ENCODE assay signal across 8 cellular contexts in the genomic region with DNA sequence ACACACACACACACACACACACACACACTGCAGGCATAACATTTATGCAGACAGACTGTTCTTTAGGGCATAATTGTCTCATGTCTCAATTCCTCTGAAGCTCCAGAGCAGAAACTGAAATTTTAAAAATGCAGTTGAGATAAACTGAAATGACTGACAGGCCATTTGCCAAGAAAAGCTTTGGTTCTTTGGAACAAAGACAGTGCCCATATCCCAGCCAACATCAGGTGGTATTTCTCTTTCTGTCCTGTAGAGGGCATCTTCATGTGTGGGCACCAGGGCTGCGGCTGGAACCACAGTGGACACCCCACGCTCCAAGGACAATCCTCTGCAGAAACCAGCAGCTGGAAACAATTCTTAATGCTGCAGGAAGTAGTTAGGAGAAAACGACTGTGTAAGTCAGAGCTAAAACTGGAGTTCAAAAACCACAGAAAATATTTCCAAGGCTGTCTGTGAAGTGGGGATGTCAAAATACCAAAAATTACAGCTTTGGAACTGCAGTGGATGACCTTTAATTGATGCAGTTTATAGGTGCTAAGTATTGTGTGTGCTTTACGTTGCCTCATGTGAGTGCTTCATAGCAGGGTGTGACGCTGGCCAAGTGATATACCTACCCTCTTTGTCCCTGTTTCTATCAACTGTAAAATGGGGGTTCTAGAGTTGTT. TPM values are rescaled to one million over a fixed set of nuclear protein-coding genes. Genes with fewer than 3 reads are reported as not detected.
DNase-seq lines count a peak whose midpoint lies in the region; ATAC-seq, FAIRE-seq and TF ChIP-seq lines count a peak whose summit lies in the region.

No MANE protein-coding gene starts in this region.

- WGBS in A549 (ENCODE audit: missing lambda C conversion rate): 35% methylated on average over 5 of the region's 5 CpGs

- peak; percentile 43 to 61 for DNase-seq in A549 (ENCODE audit: low read depth in 1 of 2, low spot score in 1 of 2)
- DNase-seq in GM04504 (ENCODE audit: low read depth): peak; percentile 88
- DNase-seq in NCI-H748 (lab: John Stamatoyannopoulos, UW; ENCODE audit: unreplicated experiment): peak; percentile 58
- peak; percentile 45 for DNase-seq in dedifferentiated amniotic fluid mesenchymal stem cell (ENCODE audit: extremely low spot score)
- DNase-seq in osteoblast (ENCODE audit: insufficient read length, low spot score, missing footprints): peak; percentile 95
- DNase-seq in stimulated activated CD4-positive, alpha-beta T cell treated with anti-CD3 and anti-CD28 coated beads, Interleukin-2, amount 100 ng/mL, for 24 hours: no peak
- no peak for DNase-seq in activated naive CD4-positive, alpha-beta T cell treated with anti-CD3 and anti-CD28 coated beads, Interleukin-2, amount 10 ng/mL, durations not matched to agents 7 days and 5 days
- no peak for DNase-seq in activated T-cell treated with anti-CD3 and anti-CD28 coated beads, Interleukin-2, amount 50 U/mL, for 48 hours

- H3K36me3 Mint-ChIP-seq in activated naive CD4-positive, alpha-beta T cell treated with anti-CD3 and anti-CD28 coated beads, Interleukin-2, amount 10 ng/mL, durations not matched to agents 7 days and 5 days: peaks cover 58% of the 10 kb centered on the region

- TF ChIP-seq CTCF in A549 (IDR thresholded peaks at IDR 0.05) (peak; percentile 34), osteoblast (IDR thresholded peaks at IDR 0.05; ENCODE audit: extremely low read depth, low read depth, low read length) (peak; percentile 81)

- H3K27ac ChIP-seq in A549 (no peak overlapping the region), osteoblast (ENCODE audit: low read depth, low read length) (peak overlapping the region; percentile 65)

- H3K9me3 ChIP-seq in A549 (peaks cover 7% of the 10 kb centered on the region; the same call in 2 of the 3 replicates), osteoblast (ENCODE audit: low read depth, low read length) (no peaks in the 10 kb centered on the region)

- no peaks in the 10 kb centered on the region for H4K20me1 ChIP-seq in osteoblast (ENCODE audit: insufficient read depth, low read length)

- H3K9me3 Mint-ChIP-seq in activated naive CD4-positive, alpha-beta T cell treated with anti-CD3 and anti-CD28 coated beads, Interleukin-2, amount 10 ng/mL, durations not matched to agents 7 days and 5 days: peaks cover 50% of the 10 kb centered on the region

- no peak overlapping the region for H3K4me3 Mint-ChIP-seq in activated naive CD4-positive, alpha-beta T cell treated with anti-CD3 and anti-CD28 coated beads, Interleukin-2, amount 10 ng/mL, durations not matched to agents 7 days and 5 days

- H2AFZ ChIP-seq in osteoblast (ENCODE audit: low read length): peak overlapping the region; percentile 38

- CTCF ChIA-PET in A549 (lab: Yijun Ruan, JAX): interaction anchor here (0.7 to 2.5 kb wide), 10 partner anchors 9 to 78 kb away, joined by 3 to 15 read pairs (median 4); partner anchors contain the start of genes MEFV and ZNF263
- CTCF ChIA-PET in activated naive CD4-positive, alpha-beta T cell treated with anti-CD3 and anti-CD28 coated beads, Interleukin-2, amount 10 ng/mL, durations not matched to agents 7 days and 5 days (lab: Charles Lee): interaction anchor here (0.9 to 2.0 kb wide), 6 partner anchors 10 to 126 kb away, joined by 3 to 6 read pairs (median 4); no protein-coding TSS in a partner anchor

- H3K79me2 ChIP-seq in osteoblast (ENCODE audit: insufficient read depth, low read length): no peaks in the 10 kb centered on the region

- H3K4me2 ChIP-seq in A549 (no peak overlapping the region), osteoblast (ENCODE audit: insufficient read depth, low read length) (peak overlapping the region; percentile 68)

- peak; percentile 30 to 50; a peak in 4 of 5 replicates for TF ChIP-seq RAD21 in A549 (conservative IDR thresholded peaks at IDR 0.05 in 1 of 2, IDR thresholded peaks at IDR 0.05 in 1 of 2)

- peaks cover 32% of the 10 kb centered on the region for H3K4me1 Mint-ChIP-seq in activated naive CD4-positive, alpha-beta T cell treated with anti-CD3 and anti-CD28 coated beads, Interleukin-2, amount 10 ng/mL, durations not matched to agents 7 days and 5 days

- H3K27me3 ChIP-seq in osteoblast (ENCODE audit: insufficient read depth, low read length): no peaks in the 10 kb centered on the region

- FAIRE-seq in A549 (lab: Jason Lieb, UNC): no peak

- H3K4me3 ChIP-seq in A549 (no peak overlapping the region), osteoblast (ENCODE audit: insufficient read depth, low read length) (no peak overlapping the region)

- POLR2A ChIA-PET in A549 (lab: Yijun Ruan, JAX): interaction anchor here (0.6 kb wide), 2 partner anchors 35 to 41 kb away, joined by 4 to 5 read pairs; no protein-coding TSS in a partner anchor

- no peaks in the 10 kb centered on the region for H3K27me3 Mint-ChIP-seq in activated naive CD4-positive, alpha-beta T cell treated with anti-CD3 and anti-CD28 coated beads, Interleukin-2, amount 10 ng/mL, durations not matched to agents 7 days and 5 days

- no peak for TF ChIP-seq EP300 in A549 (IDR thresholded peaks at IDR 0.05)

- no peaks in the 10 kb centered on the region for H3K36me3 ChIP-seq in osteoblast (ENCODE audit: insufficient read depth, low read length)

- peak in 1 of 2 experiments; percentile 57; a peak in 2 of 6 replicates for ATAC-seq in A549

- H3K27ac Mint-ChIP-seq in activated naive CD4-positive, alpha-beta T cell treated with anti-CD3 and anti-CD28 coated beads, Interleukin-2, amount 10 ng/mL, durations not matched to agents 7 days and 5 days: no peak overlapping the region

- TF ChIP-seq POLR2A in A549 (IDR thresholded peaks at IDR 0.05; ENCODE audit: low read length): no peak

- H3K4me1 ChIP-seq in A549 (no peaks in the 10 kb centered on the region), osteoblast (ENCODE audit: insufficient read depth, low read length) (peaks cover 16% of the 10 kb centered on the region)

TF ChIP-seq in A549, 52 proteins besides CTCF, POLR2A, EP300 and RAD21:
- TF ChIP-seq MAX (IDR thresholded peaks at IDR 0.05) (0 out of 2 replicates have a peak, but pooled peaks have one; percentile 13), BHLHE40 (IDR thresholded peaks at IDR 0.05; ENCODE audit: low read depth, low read length) (no peak)

RNA-seq across cellular contexts. Expression of gene MEFV, which starts 10.6 kb away (rescaled TPM):
- polyA plus RNA-seq in A549 (2011; rRNA removed) (0.04 TPM in 1 of 2 replicates, not detected in the other), A549 (2017; fragmentation: RNase III; extraction: RNeasy Plus Mini Kit Qiagen cat#74134 plus additional on column Dnase treatment) (not detected in 3 replicates)
- not detected in 2 replicates for polyA plus RNA-seq in A549 (2012; cell fraction: cytosol; rRNA removed)
- not detected in 2 replicates for polyA plus RNA-seq in A549 (2012; cell fraction: nucleus; rRNA removed)
- not detected in 2 replicates for polyA minus RNA-seq in A549 (2011; rRNA and poly(A)+ RNA removed)
- under 0.01 TPM in 1 of 2 replicates, not detected in the other for total RNA-seq in osteoblast

RNA-seq across cellular contexts. Expression of gene ZNF263, which starts 16.3 kb away (rescaled TPM):
- 20.9 and 38.4 TPM in 2 replicates for polyA plus RNA-seq in A549 (2011; rRNA removed)
- polyA plus RNA-seq in A549 (2012; cell fraction: cytosol; rRNA removed): 15.2 and 20.5 TPM in 2 replicates
- 24.9 and 36.3 TPM in 2 replicates for polyA plus RNA-seq in A549 (2012; cell fraction: nucleus; rRNA removed)
- polyA plus RNA-seq in A549 (2017; fragmentation: RNase III; extraction: RNeasy Plus Mini Kit Qiagen cat#74134 plus additional on column Dnase treatment): 24.3 to 24.8 TPM (median 24.4 TPM) in 3 replicates
- 31.1 and 34.1 TPM in 2 replicates for polyA minus RNA-seq in A549 (2011; rRNA and poly(A)+ RNA removed)
- total RNA-seq in osteoblast: 55.7 and 65.1 TPM in 2 replicates

RNA-seq across cellular contexts. Expression of gene ZNF200, which starts 32.0 kb away (rescaled TPM):
- polyA plus RNA-seq in A549 (2011; rRNA removed) (7.4 and 7.5 TPM in 2 replicates), A549 (2017; fragmentation: RNase III; extraction: RNeasy Plus Mini Kit Qiagen cat#74134 plus additional on column Dnase treatment) (6.5 to 6.9 TPM (median 6.7 TPM) in 3 replicates)
- 2.7 and 3.4 TPM in 2 replicates for polyA plus RNA-seq in A549 (2012; cell fraction: cytosol; rRNA removed)
- 3.5 and 4.2 TPM in 2 replicates for polyA plus RNA-seq in A549 (2012; cell fraction: nucleus; rRNA removed)
- 7.5 and 8.6 TPM in 2 replicates for polyA minus RNA-seq in A549 (2011; rRNA and poly(A)+ RNA removed)
- total RNA-seq in osteoblast: 11.5 and 11.6 TPM in 2 replicates

RNA-seq across cellular contexts. Expression of gene TIGD7, which starts 38.2 kb away (rescaled TPM):
- 3.0 and 4.3 TPM in 2 replicates for polyA plus RNA-seq in A549 (2011; rRNA removed)
- polyA plus RNA-seq in A549 (2012; cell fraction: cytosol; rRNA removed): 0.57 and 0.92 TPM in 2 replicates
- polyA plus RNA-seq in A549 (2012; cell fraction: nucleus; rRNA removed): 0.64 and 0.93 TPM in 2 replicates
- 1.8 to 2.1 TPM (median 1.9 TPM) in 3 replicates for polyA plus RNA-seq in A549 (2017; fragmentation: RNase III; extraction: RNeasy Plus Mini Kit Qiagen cat#74134 plus additional on column Dnase treatment)
- polyA minus RNA-seq in A549 (2011; rRNA and poly(A)+ RNA removed): 1.9 and 3.2 TPM in 2 replicates
- total RNA-seq in osteoblast: 3.8 and 6.5 TPM in 2 replicates

RNA-seq across cellular contexts. Expression of gene ZNF75A, which starts 38.3 kb away (rescaled TPM):
- 27.3 and 28.8 TPM in 2 replicates for polyA plus RNA-seq in A549 (2011; rRNA removed)
- polyA plus RNA-seq in A549 (2012; cell fraction: cytosol; rRNA removed): 7.3 and 7.5 TPM in 2 replicates
- polyA plus RNA-seq in A549 (2012; cell fraction: nucleus; rRNA removed): 10.5 and 13.5 TPM in 2 replicates
- polyA plus RNA-seq in A549 (2017; fragmentation: RNase III; extraction: RNeasy Plus Mini Kit Qiagen cat#74134 plus additional on column Dnase treatment): 16.6 to 19.2 TPM (median 18.5 TPM) in 3 replicates
- 11.9 and 13.8 TPM in 2 replicates for polyA minus RNA-seq in A549 (2011; rRNA and poly(A)+ RNA removed)
- total RNA-seq in osteoblast: 21.8 and 26.1 TPM in 2 replicates

Comparison
In these comparisons a context has a peak if more than half of its experiments do, and no peak if none do; other contexts are left out.
1. DNase-seq: peak in A549 (2 of 2), GM04504 (single experiment), NCI-H748 (single experiment), dedifferentiated amniotic fluid mesenchymal stem cell (single experiment) and osteoblast (single experiment); none in stimulated activated CD4-positive, alpha-beta T cell treated with anti-CD3 and anti-CD28 coated beads, Interleukin-2, amount 100 ng/mL, for 24 hours (0 of 2), activated naive CD4-positive, alpha-beta T cell treated with anti-CD3 and anti-CD28 coated beads, Interleukin-2, amount 10 ng/mL, durations not matched to agents 7 days and 5 days (single experiment) and activated T-cell treated with anti-CD3 and anti-CD28 coated beads, Interleukin-2, amount 50 U/mL, for 48 hours (0 of 2).